In the genomic region with DNA sequence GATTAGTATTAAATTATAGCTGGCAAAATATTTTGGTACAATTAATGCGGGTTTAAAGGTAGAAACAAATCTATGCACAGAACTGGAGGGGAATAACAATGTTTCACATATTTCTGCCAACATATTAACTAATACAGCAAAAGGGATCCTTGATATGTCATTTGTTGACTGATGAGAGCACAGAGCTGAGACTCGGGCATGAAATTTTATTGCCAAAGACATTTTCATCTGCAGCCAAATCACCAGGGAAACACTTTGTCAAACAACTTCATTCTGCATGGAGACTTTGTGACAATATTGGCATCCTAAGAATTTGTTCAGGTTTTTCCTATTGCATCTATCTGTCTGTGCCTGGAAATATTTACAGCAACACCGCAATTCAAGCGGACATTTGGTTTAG, we compare ENCODE assay signal across 22 cellular contexts.
"Had no signal": no experiment of that assay in that cellular context is flagged by ENCODE, and none has a peak within 500 bp of the region (broad histone marks: within the 10 kb centered on the region; RNA-seq: fewer than 3 reads in every experiment).

No MANE protein-coding gene starts in this region.

- H3K9me3 ChIP-seq: SJSA1 had no signal

- H3K36me3 ChIP-seq: SJSA1 had no signal

- H3K4me3 ChIP-seq: SJSA1, SK-N-MC had no signal

- H3K27me3 ChIP-seq: SJSA1 had no signal

- DNase-seq: IMR-90, Karpas-422, KG1, MM.1S, NCI-H1092 treated with DMSO at 0.1 percent for 48 hours, NCI-H1436, NCI-H187, NCI-H2029, NCI-H2081 treated with DMSO at 0.1 percent for 48 hours, NCI-H2171, NCI-H226, NCI-H446, NCI-H510A, NCI-H524 treated with DMSO at 0.1 percent for 48 hours, NCI-H69, NCI-H774, RPMI8226, SIG-M5 had no signal

- ATAC-seq: HepG2 had no signal

- H3K27ac ChIP-seq: SJSA1, SK-N-MC had no signal

- FAIRE-seq: HepG2, RCC 7860 had no signal
